19 cellular contexts compared by ENCODE assay signal in the genomic region with DNA sequence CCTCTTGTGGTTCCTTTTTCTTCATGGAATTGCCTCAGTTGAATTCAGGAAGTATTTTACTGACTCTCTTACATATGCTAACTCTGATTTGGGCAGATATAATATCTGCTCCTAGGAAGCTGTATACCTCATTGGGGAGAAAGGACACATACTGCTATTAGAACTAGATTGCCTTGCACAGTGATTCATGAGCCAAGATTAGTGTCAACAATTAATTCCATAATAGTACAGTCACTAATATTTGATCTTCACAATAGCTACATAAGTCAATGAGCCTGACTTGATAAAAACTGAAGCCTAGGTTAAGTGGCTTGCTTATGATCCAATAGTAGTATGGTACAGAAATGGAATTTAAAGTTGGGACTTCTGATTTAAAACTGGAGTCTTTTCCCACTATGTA.
"Had no signal": no experiment of that assay in that cellular context is flagged by ENCODE, and none has a peak within 500 bp of the region (broad histone marks: within the 10 kb centered on the region; RNA-seq: fewer than 3 reads in every experiment).

No MANE protein-coding gene starts in this region.

- DNase-seq: KBM-7, MG63, NCI-H1092, NCI-H1105 treated with DMSO at 0.1 percent for 48 hours, NCI-H1417 treated with DMSO at 0.1 percent for 48 hours, NCI-H146, NCI-H1694 treated with DMSO at 0.1 percent for 48 hours, NCI-H1930, NCI-H2081, NCI-H2107, NCI-H524 treated with DMSO at 0.1 percent for 48 hours, NCI-H69, NCI-H774, Right ventricle myocardium superior, RPMI8226, SIG-M5 had no signal

- H3K9me3 ChIP-seq: MG63, SJSA1 had no signal

- H3K27ac ChIP-seq: HL-60, SJSA1, SK-N-MC had no signal

- H3K4me3 ChIP-seq: MG63, SJSA1, SK-N-MC had no signal

- H3K36me3 ChIP-seq: MG63, SJSA1 had no signal

- H3K27me3 ChIP-seq: MG63, SJSA1 had no signal

- H3K4me1 ChIP-seq: SJSA1 had no signal
